Comparison of ENCODE assay signal across 16 cellular contexts in genomic region chr18:13241083-13241892, GRCh38.
"Had no signal": no experiment of that assay in that cellular context is flagged by ENCODE, and none has a peak within 500 bp of the region (broad histone marks: within the 10 kb centered on the region; RNA-seq: fewer than 3 reads in every experiment).

No MANE protein-coding gene starts in this region.

- H3K4me3 Mint-ChIP-seq: activated CD8-positive, alpha-beta T cell treated with anti-CD3 and anti-CD28 coated beads, Interleukin-2, amount 10 ng/mL, durations not matched to agents 7 days and 5 days; activated naive CD4-positive, alpha-beta T cell treated with anti-CD3 and anti-CD28 coated beads, Interleukin-2, amount 50 U/mL, for 24 hours; central memory CD8-positive, alpha-beta T cell; neural crest cell; stimulated activated memory B cell treated with anti-CD40 and anti-IgM and Interleukin-4, amounts not matched to agents 10 μg/mL and 1 μg/mL and 100 μg/mL, for 72 hours; WTC11 had no signal

- H3K27ac ChIP-seq: pancreas, tibial nerve had no signal

- H3K36me3 ChIP-seq: pancreas, tibial nerve had no signal

- H3K4me1 ChIP-seq: pancreas had no signal

- H3K9me3 Mint-ChIP-seq: central memory CD8-positive, alpha-beta T cell; WTC11 had no signal

- H3K27me3 Mint-ChIP-seq: activated naive CD4-positive, alpha-beta T cell treated with anti-CD3 and anti-CD28 coated beads, Interleukin-2, amount 50 U/mL, for 24 hours; central memory CD8-positive, alpha-beta T cell; stimulated activated memory B cell treated with anti-CD40 and anti-IgM and Interleukin-4, amounts not matched to agents 10 μg/mL and 1 μg/mL and 100 μg/mL, for 72 hours had no signal

- H3K4me1 Mint-ChIP-seq: activated naive CD4-positive, alpha-beta T cell treated with anti-CD3 and anti-CD28 coated beads, Interleukin-2, amount 50 U/mL, for 24 hours; central memory CD8-positive, alpha-beta T cell; stimulated activated memory B cell treated with anti-CD40 and anti-IgM and Interleukin-4, amounts not matched to agents 10 μg/mL and 1 μg/mL and 100 μg/mL, for 72 hours had no signal

- H3K36me3 Mint-ChIP-seq: stimulated activated memory B cell treated with anti-CD40 and anti-IgM and Interleukin-4, amounts not matched to agents 10 μg/mL and 1 μg/mL and 100 μg/mL, for 72 hours; WTC11 had no signal

- H3K9me3 ChIP-seq: pancreas, tibial nerve had no signal

- H3K27me3 ChIP-seq: pancreas, tibial nerve had no signal

- H3K27ac Mint-ChIP-seq: activated CD8-positive, alpha-beta T cell treated with anti-CD3 and anti-CD28 coated beads, Interleukin-2, amount 10 ng/mL, durations not matched to agents 7 days and 5 days; activated naive CD4-positive, alpha-beta T cell treated with anti-CD3 and anti-CD28 coated beads, Interleukin-2, amount 50 U/mL, for 24 hours; stimulated activated memory B cell treated with anti-CD40 and anti-IgM and Interleukin-4, amounts not matched to agents 10 μg/mL and 1 μg/mL and 100 μg/mL, for 72 hours had no signal

- ATAC-seq: activated CD8-positive, alpha-beta T cell treated with anti-CD3 and anti-CD28 coated beads, Interleukin-2, amount 10 ng/mL, durations not matched to agents 7 days and 5 days; pancreas; stimulated activated memory B cell treated with anti-CD40 and anti-IgM and Interleukin-4, amounts not matched to agents 10 μg/mL and 1 μg/mL and 100 μg/mL, for 72 hours; WTC11 had no signal

- H3K4me3 ChIP-seq: pancreas, tibial nerve had no signal

- DNase-seq: activated CD4-positive, alpha-beta T cell treated with anti-CD3 and anti-CD28 coated beads for 4 hours; activated CD8-positive, alpha-beta T cell treated with anti-CD3 and anti-CD28 coated beads, Interleukin-2, amount 10 ng/mL, durations not matched to agents 7 days and 5 days; activated effector memory CD4-positive, alpha-beta T cell treated with Interleukin-2 at 50 U/mL for 16 hours; amniotic stem cell; effector CD8-positive, alpha-beta T cell; foreskin fibroblast; glutamatergic neuron; kidney glomerular epithelial cell; pancreas; SW 1271 had no signal
